ENCODE assay signal across 19 cellular contexts in genomic region chr16:68733570-68733969, GRCh38. TPM values are rescaled to one million over a fixed set of nuclear protein-coding genes. Genes with fewer than 3 reads are reported as not detected.
"Had no signal": no experiment of that assay in that cellular context is flagged by ENCODE, and none has a peak within 500 bp of the region (broad histone marks: within the 10 kb centered on the region; RNA-seq: fewer than 3 reads in every experiment).

No MANE protein-coding gene starts in this region.

- H3K36me3 ChIP-seq: heart left ventricle, right atrium auricular region, upper lobe of left lung, uterus had no signal

- DNase-seq: dorsolateral prefrontal cortex; effector CD8-positive, alpha-beta T cell; foreskin melanocyte; heart left ventricle; hippocampal formation; left colon; left ventricle myocardium superior; naive thymus-derived CD8-positive, alpha-beta T cell; small intestine; stimulated activated CD4-positive, alpha-beta T cell treated with anti-CD3 and anti-CD28 coated beads, Interleukin-12 subunit alpha, Interleukin-12 subunit beta, amount 100 ng/mL, for 4 hours; stimulated activated naive CD4-positive, alpha-beta T cell treated with Interleukin-2 at 50 U/mL for 16 hours; upper lobe of left lung; uterus had no signal

- H3K27ac ChIP-seq: coronary artery, dorsolateral prefrontal cortex, heart left ventricle, right atrium auricular region, upper lobe of left lung, uterus had no signal

- H3K4me3 ChIP-seq: coronary artery, dorsolateral prefrontal cortex, heart left ventricle, lung, mucosa of descending colon, right atrium auricular region, upper lobe of left lung, uterus had no signal

- H3K9me3 ChIP-seq: heart left ventricle, mucosa of descending colon, right atrium auricular region, upper lobe of left lung, uterus had no signal

- H3K4me3 Mint-ChIP-seq: naive thymus-derived CD8-positive, alpha-beta T cell had no signal

- FAIRE-seq: small intestine had no signal

- ATAC-seq: heart left ventricle; left colon; left ventricle myocardium superior; mucosa of descending colon; naive thymus-derived CD8-positive, alpha-beta T cell had no signal

RNA-seq across cellular contexts. Expression of gene CDH1, which starts 3.5 kb away (rescaled TPM):
- total RNA-seq: left ventricle myocardium superior; naive thymus-derived CD8-positive, alpha-beta T cell; osteocyte; posterior vena cava had no signal
